Comparison of ENCODE assay signal across 15 cellular contexts in genomic region chr16:88530051-88530857, GRCh38.
"Had no signal": no experiment of that assay in that cellular context is flagged by ENCODE, and none has a peak within 500 bp of the region (broad histone marks: within the 10 kb centered on the region; RNA-seq: fewer than 3 reads in every experiment).

No MANE protein-coding gene starts in this region.

- H3K27me3 Mint-ChIP-seq: activated naive CD8-positive, alpha-beta T cell had no signal

- ATAC-seq: lower lobe of right lung had no signal

- H3K9me3 ChIP-seq: colonic mucosa, lower lobe of right lung, prostate gland, sigmoid colon, SJSA1 had no signal

- H3K4me3 Mint-ChIP-seq: activated naive CD8-positive, alpha-beta T cell had no signal

- H3K36me3 Mint-ChIP-seq: activated naive CD8-positive, alpha-beta T cell had no signal

- H3K36me3 ChIP-seq: colonic mucosa, lower lobe of right lung, prostate gland had no signal

- H3K27me3 ChIP-seq: colonic mucosa, SJSA1 had no signal

- H3K27ac Mint-ChIP-seq: activated naive CD8-positive, alpha-beta T cell had no signal

- H3K4me3 ChIP-seq: colonic mucosa, lower lobe of right lung, prostate gland, sigmoid colon, SJSA1 had no signal

- H3K27ac ChIP-seq: colonic mucosa, lower lobe of right lung, prostate gland, sigmoid colon, SJSA1 had no signal

- DNase-seq: activated effector memory CD4-positive, alpha-beta T cell treated with Interleukin-2 at 50 U/mL for 16 hours; aorta; colonic mucosa; kidney glomerular epithelial cell; lower lobe of right lung; midbrain; nucleus accumbens; sigmoid colon; stimulated activated CD4-positive, alpha-beta T cell treated with anti-CD3 and anti-CD28 coated beads, Interleukin-12 subunit alpha, Interleukin-12 subunit beta, amount 100 ng/mL, for 4 hours; stimulated activated naive CD4-positive, alpha-beta T cell treated with Interleukin-2 at 50 U/mL for 16 hours; SW 1271; trophoblast cell had no signal
